1 cellular context compared by ENCODE assay signal in the genomic region with DNA sequence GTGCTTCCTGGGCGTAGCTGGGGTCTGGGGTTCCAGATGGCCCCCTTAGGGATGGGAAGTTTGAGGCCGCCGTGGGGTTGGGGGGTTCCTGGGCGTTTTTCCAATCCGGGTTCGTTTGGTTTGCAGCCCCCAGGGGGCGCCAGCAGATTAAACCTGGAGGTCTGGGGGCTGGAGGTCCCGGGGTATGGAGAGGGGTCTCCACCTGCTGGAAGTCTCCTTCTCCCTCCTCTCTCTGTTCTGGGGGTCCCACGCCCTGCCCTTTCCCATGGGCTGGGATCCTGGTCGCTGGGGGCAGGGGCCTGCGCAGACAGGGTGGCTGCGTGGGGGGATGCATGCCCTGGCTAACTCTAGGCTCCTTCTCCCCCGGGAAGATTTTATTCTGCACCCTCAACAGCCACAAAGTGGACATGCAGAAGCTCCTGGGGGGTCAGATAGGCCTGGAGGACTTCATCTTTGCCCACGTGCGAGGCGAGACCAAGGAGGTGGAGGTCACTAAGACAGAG.
TF ChIP-seq lines count a peak whose summit lies in the region.

No MANE protein-coding gene starts in this region.

TF ChIP-seq in A549, 52 proteins besides CTCF, POLR2A, EP300 and RAD21 (continued from another document):
- no peak for TF ChIP-seq CBX2 (IDR thresholded peaks at IDR 0.05; ENCODE audit: borderline replicate concordance, low read depth)
